Comparison of ENCODE assay signal across 11 cellular contexts in the genomic region with DNA sequence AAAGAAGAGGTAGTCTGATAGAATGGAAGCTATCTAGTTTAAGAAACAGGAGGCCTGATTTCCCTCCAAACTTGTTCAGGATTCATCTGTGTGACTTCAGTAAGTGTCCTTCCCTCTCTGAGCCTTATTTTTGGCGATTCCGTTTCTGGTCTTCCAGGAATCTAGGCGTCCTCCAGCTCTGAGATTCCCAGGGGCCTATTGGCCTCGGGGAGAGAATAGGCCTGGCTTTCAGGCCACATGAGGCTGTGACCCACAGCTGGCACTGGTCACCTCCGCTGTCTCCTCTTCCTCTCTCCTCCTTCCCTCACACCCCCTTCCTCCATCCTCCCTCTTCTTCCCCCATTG.
A peak's percentile ranks its signal among the peaks of the same experiment; 100 is the strongest.
DNase-seq lines count a peak whose midpoint lies in the region; ATAC-seq and TF ChIP-seq lines count a peak whose summit lies in the region.
"Had no signal": no experiment of that assay in that cellular context is flagged by ENCODE, and none has a peak within 500 bp of the region (broad histone marks: within the 10 kb centered on the region; RNA-seq: fewer than 3 reads in every experiment).

No MANE protein-coding gene starts in this region.

- no peak for TF ChIP-seq CTCF in breast epithelium (IDR thresholded peaks at IDR 0.05)
- no peak for TF ChIP-seq CTCF in MCF 10A (IDR thresholded peaks at IDR 0.05; ENCODE audit: unreplicated experiment)
- TF ChIP-seq CTCF in tibial nerve (IDR thresholded peaks at IDR 0.05): no peak

- H3K4me1 Mint-ChIP-seq in MCF 10A (ENCODE audit: insufficient read depth, unreplicated experiment): peaks cover 6% of the 10 kb centered on the region

- no peaks in the 10 kb centered on the region for H3K27me3 Mint-ChIP-seq in MCF 10A (ENCODE audit: insufficient read depth, unreplicated experiment)

- BruUV-seq in MCF 10A (replicated peaks; lab: Mats Ljungman, UMichigan): no TSS peak

- no peak overlapping the region for H3K4me3 Mint-ChIP-seq in MCF 10A (ENCODE audit: unreplicated experiment)

- CTCF ChIA-PET in MCF 10A (lab: Yijun Ruan, JAX): interaction anchor here (0.5 to 2.6 kb wide), 4 partner anchors 24 to 177 kb away, joined by 3 to 7 read pairs (median 5); no protein-coding TSS in a partner anchor

- H3K36me3 Mint-ChIP-seq in MCF 10A (ENCODE audit: insufficient read depth, unreplicated experiment): no peaks in the 10 kb centered on the region

- TF ChIP-seq EP300 in tibial nerve (IDR thresholded peaks at IDR 0.05): no peak

- POLR2A ChIA-PET in MCF 10A (lab: Yijun Ruan, JAX): interaction anchor here (0.9 kb wide), 1 partner anchor 56 kb away, joined by 4 read pairs; no protein-coding TSS in a partner anchor

- H3K9ac ChIP-seq in duodenal mucosa (ENCODE audit: low read depth in 1 of 2, low read length in 2 of 2) (peak overlapping the region in 1 of 2 donors; percentile 30), muscle layer of colon (ENCODE audit: low read length) (peak overlapping the region; percentile 6)
- H3K9ac ChIP-seq: KMS-11 had no signal

- H3K4me1 ChIP-seq in breast epithelium: no peaks in the 10 kb centered on the region
- H3K4me1 ChIP-seq in duodenal mucosa (ENCODE audit: control insufficient read depth in 1 of 2, insufficient read depth in 2 of 2, low read length in 2 of 2): peaks cover 0 to 15% of the 10 kb centered on the region in 2 donors
- H3K4me1 ChIP-seq in muscle layer of colon (ENCODE audit: insufficient read depth, low read length): no peaks in the 10 kb centered on the region
- peaks cover 0 to 45% (median 20%) of the 10 kb centered on the region in 4 donors for H3K4me1 ChIP-seq in tibial nerve

- TF ChIP-seq POLR2A in breast epithelium (IDR thresholded peaks at IDR 0.05): no peak
- TF ChIP-seq POLR2A in tibial nerve (IDR thresholded peaks at IDR 0.05): no peak

- H3K27ac ChIP-seq in breast epithelium (peak overlapping the region in 1 of 2 donors; percentile 25), duodenal mucosa (ENCODE audit: low read depth, low read length) (no peak overlapping the region), muscle layer of colon (ENCODE audit: low read depth, low read length) (no peak overlapping the region), tibial nerve (peak overlapping the region in 3 of 4 donors; percentile 9 to 79 (median 79))
- H3K27ac ChIP-seq: KMS-11 had no signal

- WGBS in tibial nerve, 2 donors: 11 to 21% methylated on average over 5 of the region's 5 CpGs

- H3K9me3 Mint-ChIP-seq in MCF 10A (ENCODE audit: unreplicated experiment): peaks cover 8% of the 10 kb centered on the region

- DNase-seq in breast epithelium (ENCODE audit: low spot score in 2 of 2) (no peak), MCF 10A (ENCODE audit: unreplicated experiment) (no peak), tibial nerve (ENCODE audit: low spot score in 2 of 2) (no peak), NCI-H446 treated with DMSO at 0.1 percent for 48 hours (lab: John Stamatoyannopoulos, UW) (no peak), NCI-H748 treated with DMSO at 0.1 percent for 48 hours (lab: John Stamatoyannopoulos, UW) (no peak)

- H3K27me3 ChIP-seq in breast epithelium: peaks cover 0 to 3% of the 10 kb centered on the region in 2 donors
- H3K27me3 ChIP-seq in duodenal mucosa (ENCODE audit: control insufficient read depth in 1 of 2, insufficient read depth in 2 of 2, low read length in 2 of 2): peaks cover 11% of the 10 kb centered on the region in 2 donors
- H3K27me3 ChIP-seq in muscle layer of colon (ENCODE audit: control insufficient read depth in 1 of 2, insufficient read depth in 2 of 2, low read length in 2 of 2): no peaks in the 10 kb centered on the region
- H3K27me3 ChIP-seq in tibial nerve: peaks cover 0 to 5% of the 10 kb centered on the region in 2 donors

- ATAC-seq in GM19395 (IDR thresholded peaks at IDR 0.05; ENCODE audit: unreplicated experiment): no peak
- ATAC-seq: GM12878, HCT116 had no signal

- intact Hi-C loops in breast epithelium (cut with DNase I; ENCODE audit: low total_unique reads) (no loop called here), MCF 10A (cut with micrococcal nuclease) (no loop called here)

- no peak overlapping the region for H3K27ac Mint-ChIP-seq in MCF 10A (ENCODE audit: low read depth, unreplicated experiment)

- H3K36me3 ChIP-seq in breast epithelium: no peaks in the 10 kb centered on the region
- H3K36me3 ChIP-seq in duodenal mucosa (ENCODE audit: control insufficient read depth in 1 of 2, insufficient read depth in 2 of 2, low read length in 2 of 2): no peaks in the 10 kb centered on the region
- H3K36me3 ChIP-seq in muscle layer of colon (ENCODE audit: insufficient read depth, low read length): no peaks in the 10 kb centered on the region
- H3K36me3 ChIP-seq in tibial nerve: no peaks in the 10 kb centered on the region

- H3K9me3 ChIP-seq in breast epithelium (peaks cover 0 to 11% of the 10 kb centered on the region in 2 donors), duodenal mucosa (ENCODE audit: control insufficient read depth in 1 of 2, low read length in 2 of 2) (peaks cover 6 to 10% of the 10 kb centered on the region in 2 donors), muscle layer of colon (ENCODE audit: low read length) (peaks cover 10% of the 10 kb centered on the region), tibial nerve (peaks cover 0 to 23% (median 6%) of the 10 kb centered on the region in 4 donors)

- H3K4me3 ChIP-seq in breast epithelium (peak overlapping the region; percentile 41 to 63 (median 51)), duodenal mucosa (ENCODE audit: low read depth in 1 of 2, low read length in 2 of 2) (peak overlapping the region; percentile 46 to 59), muscle layer of colon (ENCODE audit: low read depth in 1 of 2, low read length in 2 of 2) (peak overlapping the region; percentile 52 to 63), tibial nerve (peak overlapping the region; percentile 19 to 52 (median 40))
- H3K4me3 ChIP-seq: GM12878 had no signal

Comparison
In these comparisons a context has a peak if more than half of its experiments do, and no peak if none do; other contexts are left out.
1. H3K27ac ChIP-seq: peak in tibial nerve (3 of 4); none in duodenal mucosa (single experiment) and muscle layer of colon (single experiment).
2. Peak in every context shown above with its lines, with median percentiles within 50 percentile points of each other: H3K4me3 ChIP-seq.